Comparison of ENCODE assay signal across 26 cellular contexts in genomic region chr13:56752630-56753029, GRCh38.
"Had no signal": no experiment of that assay in that cellular context is flagged by ENCODE, and none has a peak within 500 bp of the region (broad histone marks: within the 10 kb centered on the region; RNA-seq: fewer than 3 reads in every experiment).

No MANE protein-coding gene starts in this region.

- H3K4me1 ChIP-seq: heart left ventricle, left ventricle myocardium inferior, lower lobe of right lung, psoas muscle, spleen, tibial artery, upper lobe of right lung had no signal

- H3K4me3 ChIP-seq: heart left ventricle, left ventricle myocardium inferior, lower lobe of right lung, psoas muscle, spleen, tibial artery, upper lobe of right lung had no signal

- H3K36me3 Mint-ChIP-seq: immature natural killer cell; memory B cell; stimulated activated memory B cell treated with anti-CD40 and anti-IgM and Interleukin-4, amounts not matched to agents 10 μg/mL and 1 μg/mL and 100 μg/mL, for 72 hours had no signal

- H3K27ac Mint-ChIP-seq: dendritic cell treated with granulocyte-macrophage colony-stimulating factor and Interleukin-4, amounts not matched to agents 40 ng/mL and 50 ng/mL, for 4 days; effector memory CD8-positive, alpha-beta T cell; immature natural killer cell; memory B cell; natural killer cell treated with Interleukin-12 subunit alpha and Interleukin-12 subunit beta and Interleukin-15 and Interleukin-18, amount 100 ng/mL, for 72 hours; stimulated activated memory B cell treated with anti-CD40 and anti-IgM and Interleukin-4, amounts not matched to agents 10 μg/mL and 1 μg/mL and 100 μg/mL, for 72 hours; stimulated activated naive CD8-positive, alpha-beta T cell treated with anti-CD3 and anti-CD28 coated beads, Interleukin-15, Interleukin-2, amounts not matched to agents 100 ng/mL and 50 ng/mL, for 24 hours had no signal

- H3K9me3 ChIP-seq: left ventricle myocardium inferior, lower lobe of right lung, psoas muscle, tibial artery, upper lobe of right lung had no signal

- H3K4me1 Mint-ChIP-seq: immature natural killer cell; memory B cell; stimulated activated memory B cell treated with anti-CD40 and anti-IgM and Interleukin-4, amounts not matched to agents 10 μg/mL and 1 μg/mL and 100 μg/mL, for 72 hours had no signal

- H3K27ac ChIP-seq: heart left ventricle, left ventricle myocardium inferior, lower lobe of right lung, psoas muscle, spleen, tibial artery, upper lobe of right lung had no signal

- H3K36me3 ChIP-seq: heart left ventricle, left ventricle myocardium inferior, lower lobe of right lung, spleen, tibial artery, upper lobe of right lung had no signal

- H3K27me3 ChIP-seq: heart left ventricle, spleen, tibial artery, upper lobe of right lung had no signal

- H3K27me3 Mint-ChIP-seq: dendritic cell treated with granulocyte-macrophage colony-stimulating factor and Interleukin-4, amounts not matched to agents 40 ng/mL and 50 ng/mL, for 4 days; effector memory CD8-positive, alpha-beta T cell; memory B cell; natural killer cell treated with Interleukin-12 subunit alpha and Interleukin-12 subunit beta and Interleukin-15 and Interleukin-18, amount 100 ng/mL, for 72 hours; stimulated activated memory B cell treated with anti-CD40 and anti-IgM and Interleukin-4, amounts not matched to agents 10 μg/mL and 1 μg/mL and 100 μg/mL, for 72 hours; stimulated activated naive CD8-positive, alpha-beta T cell treated with anti-CD3 and anti-CD28 coated beads, Interleukin-15, Interleukin-2, amounts not matched to agents 100 ng/mL and 50 ng/mL, for 24 hours had no signal

- H3K4me3 Mint-ChIP-seq: dendritic cell treated with granulocyte-macrophage colony-stimulating factor and Interleukin-4, amounts not matched to agents 40 ng/mL and 50 ng/mL, for 4 days; effector memory CD8-positive, alpha-beta T cell; immature natural killer cell; memory B cell; natural killer cell treated with Interleukin-12 subunit alpha and Interleukin-12 subunit beta and Interleukin-15 and Interleukin-18, amount 100 ng/mL, for 72 hours; stimulated activated memory B cell treated with anti-CD40 and anti-IgM and Interleukin-4, amounts not matched to agents 10 μg/mL and 1 μg/mL and 100 μg/mL, for 72 hours; stimulated activated naive CD8-positive, alpha-beta T cell treated with anti-CD3 and anti-CD28 coated beads, Interleukin-15, Interleukin-2, amounts not matched to agents 100 ng/mL and 50 ng/mL, for 24 hours had no signal

- DNase-seq: effector memory CD8-positive, alpha-beta T cell; erythroblast; foreskin melanocyte; heart left ventricle; hippocampal formation; immature natural killer cell; kidney; left cardiac atrium; left ventricle myocardium inferior; lower lobe of right lung; midbrain; psoas muscle; retina; spleen; stimulated activated CD4-positive, alpha-beta T cell treated with anti-CD3 and anti-CD28 coated beads, Interleukin-15, amount 100 ng/mL, for 24 hours; stimulated activated CD4-positive, alpha-beta T cell treated with anti-CD3 and anti-CD28 coated beads, Interleukin-1b, Interleukin-23, amount 100 ng/mL, for 48 hours; stimulated activated CD4-positive, alpha-beta T cell treated with anti-CD3 and anti-CD28 coated beads, Interleukin-4, amount 100 ng/mL, for 24 hours; tibial artery; upper lobe of right lung had no signal

- FAIRE-seq: colon, kidney had no signal

- ATAC-seq: effector memory CD8-positive, alpha-beta T cell; heart left ventricle; left cardiac atrium; lower lobe of right lung; natural killer cell treated with Interleukin-12 subunit alpha and Interleukin-12 subunit beta and Interleukin-15 and Interleukin-18, amount 100 ng/mL, for 72 hours; psoas muscle; sciatic nerve; stimulated activated memory B cell treated with anti-CD40 and anti-IgM and Interleukin-4, amounts not matched to agents 10 μg/mL and 1 μg/mL and 100 μg/mL, for 72 hours; upper lobe of right lung had no signal
